In genomic region chr15:48929611-48930170, GRCh38 we compare ENCODE assay signal across 1 cellular context.
TF ChIP-seq lines count a peak whose summit lies in the region.

No MANE protein-coding gene starts in this region.

TF ChIP-seq in K562, 482 proteins besides CTCF, POLR2A, EP300 and RAD21:
- TF ChIP-seq NONO (IDR thresholded peaks at IDR 0.05; ENCODE audit: low read depth in 2 of 2, low read length in 1 of 2), result no peak
- no peak for TF ChIP-seq ZNF197 (CRISPR knock-in tag; IDR thresholded peaks at IDR 0.05; ENCODE audit: low read depth)
- no peak for TF ChIP-seq PHTF2 (CRISPR knock-in tag; IDR thresholded peaks at IDR 0.05)
- no peak for TF ChIP-seq ZNF217 (CRISPR knock-in tag; IDR thresholded peaks at IDR 0.05)
